In genomic region chr1:179954494-179955317, GRCh38 we compare ENCODE assay signal across 8 cellular contexts. TPM values are rescaled to one million over a fixed set of nuclear protein-coding genes. Genes with fewer than 3 reads are reported as not detected.
DNase-seq lines count a peak whose midpoint lies in the region; ATAC-seq, FAIRE-seq and TF ChIP-seq lines count a peak whose summit lies in the region.

Gene CEP350, plus strand, starts transcription at chr1:179954810. Its CDS starts 31,372 bp downstream, at chr1:179986182.

- H4K20me1 ChIP-seq in Loucy (ENCODE audit: insufficient read depth, low read length, poor library complexity, severe bottlenecking) = peaks cover 44% of the 10 kb centered on the region

- peak within 1 kb of the TSS; percentile 87 to 98 (median 96) for H3K27ac Mint-ChIP-seq in naive thymus-derived CD8-positive, alpha-beta T cell

- H3K27me3 ChIP-seq in Loucy (ENCODE audit: insufficient read depth, low read length, poor library complexity, severe bottlenecking) = no peaks in the 10 kb centered on the region

- H3K4me2 ChIP-seq in Loucy (ENCODE audit: low read depth, low read length, poor library complexity, severe bottlenecking) = peak within 1 kb of the TSS; percentile 99

- DNase-seq in EL (peak; percentile 99), H54 (ENCODE audit: insufficient read length, low spot score) (peak; percentile 82), fibroblast of mammary gland (ENCODE audit: low read depth) (peak; percentile 99)
- DNase-seq in activated T-helper 9 cell treated with anti-CD3 and anti-CD28 coated beads, Interleukin-2, amount 50 U/mL, for 16 hours (ENCODE audit: low read depth) = peak; percentile 94
- peak; percentile 92 to 100 (median 98) for DNase-seq in naive thymus-derived CD8-positive, alpha-beta T cell
- peak; percentile 91 to 98 (median 98) for DNase-seq in stimulated activated naive CD4-positive, alpha-beta T cell (lab: John Stamatoyannopoulos, UW)

- H3K4me3 Mint-ChIP-seq in naive thymus-derived CD8-positive, alpha-beta T cell = peak within 1 kb of the TSS; percentile 81 to 97 (median 92)

- no peaks in the 10 kb centered on the region for H3K9me3 ChIP-seq in Loucy (ENCODE audit: insufficient read depth, low read depth, low read length)

- POLR2A ChIA-PET in naive thymus-derived CD8-positive, alpha-beta T cell (lab: Charles Lee) = interaction anchor here (0.6 to 7.0 kb wide), 10 partner anchors 11 to 200 kb away, joined by 3 to 140 read pairs (median 4); partner anchors contain the start of genes QSOX1, TOR1AIP1 and TOR1AIP2

- H3K36me3 ChIP-seq in Loucy (ENCODE audit: insufficient read depth, low read length) = no peaks in the 10 kb centered on the region

- no peaks in the 10 kb centered on the region for H3K27me3 Mint-ChIP-seq in naive thymus-derived CD8-positive, alpha-beta T cell

- H3K9ac ChIP-seq in Loucy (ENCODE audit: low read depth, low read length, poor library complexity, severe bottlenecking) = peak within 1 kb of the TSS; percentile 95

- TF ChIP-seq POLR2A in H54 (IDR thresholded peaks at IDR 0.05; ENCODE audit: low read depth, low read length) (peak; percentile 97), Raji (IDR thresholded peaks at IDR 0.05; ENCODE audit: insufficient read depth, low read depth, low read length) (peak; percentile 90)

- ATAC-seq in naive thymus-derived CD8-positive, alpha-beta T cell = peak; percentile 85 to 88

- no peaks in the 10 kb centered on the region for H3K9me2 ChIP-seq in Loucy (replicated peaks; ENCODE audit: low read depth, low read length)

- no peaks in the 10 kb centered on the region for H3K9me3 Mint-ChIP-seq in naive thymus-derived CD8-positive, alpha-beta T cell

- peak; percentile 96 for FAIRE-seq in H54 (lab: Jason Lieb, UNC)

- H3K4me1 ChIP-seq in Loucy (ENCODE audit: insufficient read depth, low read length, poor library complexity, severe bottlenecking) = peaks cover 52% of the 10 kb centered on the region

- H3K4me3 ChIP-seq in Loucy (ENCODE audit: low read length, poor library complexity, severe bottlenecking) (peak within 1 kb of the TSS; percentile 76), fibroblast of mammary gland (ENCODE audit: control insufficient read depth, low read depth, low read length) (peak within 1 kb of the TSS; percentile 74)

- H3F3A ChIP-seq in Loucy (ENCODE audit: low read depth) = no peaks in the 10 kb centered on the region

- H3K79me2 ChIP-seq in Loucy (ENCODE audit: insufficient read depth, low read length) = peaks cover 52% of the 10 kb centered on the region

- peaks cover 17 to 70% (median 54%) of the 10 kb centered on the region in 4 donors for H3K4me1 Mint-ChIP-seq in naive thymus-derived CD8-positive, alpha-beta T cell

- H2AFZ ChIP-seq in Loucy (ENCODE audit: low read length) = peak within 1 kb of the TSS; percentile 91

- no peak for TF ChIP-seq CTCF in Loucy (conservative IDR thresholded peaks at IDR 0.05; ENCODE audit: low read length)
- TF ChIP-seq CTCF in fibroblast of mammary gland (conservative IDR thresholded peaks at IDR 0.05; ENCODE audit: control insufficient read depth, insufficient read depth, low read depth, low read length) = no peak

- H3K36me3 Mint-ChIP-seq in naive thymus-derived CD8-positive, alpha-beta T cell = no peaks in the 10 kb centered on the region

RNA-seq across cellular contexts. Expression of gene CEP350, which starts in this region (rescaled TPM):
- total RNA-seq in naive thymus-derived CD8-positive, alpha-beta T cell = 10 to 100 TPM; 85.3 to 86.6 TPM
- polyA plus RNA-seq in naive thymus-derived CD8-positive, alpha-beta T cell = 10 to 100 TPM; 20.2 to 52.0 (median 31.8) TPM

Comparison
In these comparisons a context has a peak if more than half of its experiments do, and no peak if none do; other contexts are left out.
1. Peak in every context shown above with its lines: DNase-seq, ATAC-seq and H3K4me3 ChIP-seq.